ENCODE assay signal across 35 cellular contexts in genomic region chr2:56197816-56198215, GRCh38. TPM values are rescaled to one million over a fixed set of nuclear protein-coding genes. Genes with fewer than 3 reads are reported as not detected.
"Had no signal": no experiment of that assay in that cellular context is flagged by ENCODE, and none has a peak within 500 bp of the region (broad histone marks: within the 10 kb centered on the region; RNA-seq: fewer than 3 reads in every experiment).

No MANE protein-coding gene starts in this region.

- H3K4me2 ChIP-seq: PC-9 had no signal

- H3K36me3 ChIP-seq: SJCRH30 had no signal

- H3K4me1 Mint-ChIP-seq: T-cell, T-helper 17 cell had no signal

- DNase-seq: Karpas-422, KG1, MM.1S, MV-4-11, NCI-H1092, NCI-H1105, NCI-H1436, NCI-H146, NCI-H1694, NCI-H187, NCI-H1930, NCI-H2029 treated with DMSO at 0.1 percent for 48 hours, NCI-H2081 treated with DMSO at 0.1 percent for 48 hours, NCI-H2107, NCI-H226, NCI-H510A, NCI-H524, NCI-H526, NCI-H748 treated with DMSO at 0.1 percent for 48 hours, NCI-H82, PC-9, SHP77, SIG-M5, SJCRH30, T-cell, T-helper 17 cell had no signal

- ATAC-seq: Panc1, Right ventricle myocardium inferior, T-cell, T-helper 17 cell had no signal

- H2AFZ ChIP-seq: PC-9 had no signal

- H3K9me3 Mint-ChIP-seq: T-cell had no signal

- H3K9me3 ChIP-seq: SJCRH30 had no signal

- FAIRE-seq: RCC 7860 had no signal

- H3K27ac ChIP-seq: PC-9, RWPE1, SJCRH30, SK-N-MC had no signal

- H3K27ac Mint-ChIP-seq: T-cell, T-helper 17 cell had no signal

- H3K4me3 ChIP-seq: PC-9, SJCRH30, SK-N-MC had no signal

- H3K36me3 Mint-ChIP-seq: T-cell had no signal

- H3K4me1 ChIP-seq: SJCRH30 had no signal

- H3K4me3 Mint-ChIP-seq: T-cell, T-helper 17 cell had no signal

- H3K27me3 Mint-ChIP-seq: T-helper 17 cell had no signal

- H3K27me3 ChIP-seq: SJCRH30 had no signal

RNA-seq across cellular contexts. Expression of gene CCDC85A, which starts 14.0 kb away (rescaled TPM):
- total RNA-seq: OCI-LY7; PC-9; RPMI7951; SJCRH30; SK-MEL-5; T-cell; T-helper 1 cell treated with Interleukin-12 subunit alpha and Interleukin-12 subunit beta and Interleukin-4 antibody, amounts not matched to agents 30 ng/mL and 1 ng/mL, for 36 hours; T-helper 17 cell had no signal
